In the genomic region with DNA sequence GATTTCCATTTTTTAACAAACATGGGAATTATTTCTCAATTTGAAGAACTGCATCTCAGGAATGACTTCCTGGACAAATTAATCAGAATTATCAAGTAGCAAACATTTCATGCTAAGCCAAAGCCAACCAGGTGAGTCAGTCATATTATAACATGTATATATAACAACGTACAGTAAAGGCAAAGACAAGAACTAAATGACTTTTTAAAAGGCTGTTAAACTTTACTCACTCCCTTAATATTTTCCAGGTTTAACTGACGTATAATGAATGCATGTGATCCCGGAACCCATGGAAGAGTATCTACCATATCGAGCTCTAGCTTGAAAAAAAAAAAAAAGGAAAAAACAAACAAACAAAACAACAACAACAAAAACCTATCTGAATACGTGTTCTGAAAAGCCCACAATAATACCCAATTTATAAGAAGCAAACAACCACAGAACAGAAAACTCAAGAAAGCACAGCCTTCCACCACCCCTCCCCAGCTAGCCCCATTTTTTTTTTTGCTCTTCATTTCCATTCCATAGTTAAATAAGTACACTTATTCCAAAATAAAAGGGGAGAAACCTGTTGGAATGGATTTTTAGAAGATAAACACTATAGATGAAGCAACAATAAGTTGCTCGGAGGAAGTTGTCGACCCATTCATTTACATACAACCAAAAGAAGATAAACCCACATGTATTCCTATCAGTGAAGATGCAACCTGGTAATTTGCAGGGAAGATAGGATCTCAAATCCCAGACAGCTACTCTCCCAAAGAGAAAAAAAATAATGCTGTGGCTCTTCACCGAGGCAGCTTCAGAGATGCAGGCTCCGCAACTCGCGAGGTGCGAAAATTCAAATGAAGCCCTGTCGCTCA, we compare ENCODE assay signal across 8 cellular contexts. TPM values are rescaled to one million over a fixed set of nuclear protein-coding genes. Genes with fewer than 3 reads are reported as not detected.
DNase-seq lines count a peak whose midpoint lies in the region; ATAC-seq and TF ChIP-seq lines count a peak whose summit lies in the region.

No MANE protein-coding gene starts in this region.

- H3K4me1 Mint-ChIP-seq in activated CD4-positive, alpha-beta T cell treated with anti-CD3 and anti-CD28 coated beads, Interleukin-2, amount 10 ng/mL, durations not matched to agents 7 days and 5 days: peaks cover 30% of the 10 kb centered on the region

- no peak for DNase-seq in activated CD4-positive, alpha-beta T cell treated with anti-CD3 and anti-CD28 coated beads, Interleukin-2, amount 10 ng/mL, durations not matched to agents 7 days and 5 days
- DNase-seq in activated CD4-positive, alpha-beta T cell treated with anti-CD3 and anti-CD28 coated beads for 1 hour: no peak
- DNase-seq in fibroblast of mammary gland (ENCODE audit: low read depth) (peak; percentile 33), sigmoid colon (no peak), NCI-H1436 treated with DMSO at 0.1 percent for 48 hours (lab: John Stamatoyannopoulos, UW) (no peak), A172 (ENCODE audit: low spot score) (no peak), anterior cingulate cortex (lab: John Stamatoyannopoulos, UW) (no peak)

- peak; percentile 50 for ATAC-seq in SK-N-SH treated with all-trans-retinoic acid at 6 μM for 48 hours

- TF ChIP-seq CTCF in fibroblast of mammary gland (conservative IDR thresholded peaks at IDR 0.05; ENCODE audit: control insufficient read depth, insufficient read depth, low read depth, low read length) (no peak), sigmoid colon (IDR thresholded peaks at IDR 0.05) (no peak)

- H3K4me3 Mint-ChIP-seq in activated CD4-positive, alpha-beta T cell treated with anti-CD3 and anti-CD28 coated beads, Interleukin-2, amount 10 ng/mL, durations not matched to agents 7 days and 5 days: peak overlapping the region; percentile 91

- peaks cover 10% of the 10 kb centered on the region for H3K36me3 Mint-ChIP-seq in activated CD4-positive, alpha-beta T cell treated with anti-CD3 and anti-CD28 coated beads, Interleukin-2, amount 10 ng/mL, durations not matched to agents 7 days and 5 days (ENCODE audit: low read depth)

- H3K36me3 ChIP-seq in sigmoid colon: no peaks in the 10 kb centered on the region

- intact Hi-C loops in sigmoid colon (cut with DNase I): no loop called here

- TF ChIP-seq EP300 in sigmoid colon (IDR thresholded peaks at IDR 0.05): no peak

- POLR2A ChIA-PET in activated CD4-positive, alpha-beta T cell treated with anti-CD3 and anti-CD28 coated beads, Interleukin-2, amount 10 ng/mL, durations not matched to agents 7 days and 5 days (lab: Charles Lee): no interaction called here

- 1 to 4% methylated on average over 13 of the region's 13 CpGs for WGBS in sigmoid colon, 2 donors

- H3K27ac Mint-ChIP-seq in activated CD4-positive, alpha-beta T cell treated with anti-CD3 and anti-CD28 coated beads, Interleukin-2, amount 10 ng/mL, durations not matched to agents 7 days and 5 days: peak overlapping the region; percentile 99

- H3K4me1 ChIP-seq in sigmoid colon: peaks cover 3 to 30% (median 21%) of the 10 kb centered on the region in 4 donors

- H3K27me3 ChIP-seq in sigmoid colon: no peaks in the 10 kb centered on the region

- no peaks in the 10 kb centered on the region for H3K27me3 Mint-ChIP-seq in activated CD4-positive, alpha-beta T cell treated with anti-CD3 and anti-CD28 coated beads, Interleukin-2, amount 10 ng/mL, durations not matched to agents 7 days and 5 days

- CTCF ChIA-PET in activated CD4-positive, alpha-beta T cell treated with anti-CD3 and anti-CD28 coated beads, Interleukin-2, amount 10 ng/mL, durations not matched to agents 7 days and 5 days (lab: Charles Lee): interaction anchor here (0.6 to 1.0 kb wide), 2 partner anchors 74 to 1820 kb away, joined by 3 read pairs; partner anchors contain the start of genes ARMC10 and FBXL13

- no peaks in the 10 kb centered on the region for H3K9me3 ChIP-seq in sigmoid colon

- no peak for TF ChIP-seq POLR2A in sigmoid colon (IDR thresholded peaks at IDR 0.05)

- peak overlapping the region; percentile 91 to 98 (median 94) for H3K27ac ChIP-seq in sigmoid colon

- H3K4me3 ChIP-seq in fibroblast of mammary gland (ENCODE audit: control insufficient read depth, low read depth, low read length) (peak overlapping the region; percentile 72), sigmoid colon (peak overlapping the region; percentile 66 to 79 (median 72))

- H3K9me3 Mint-ChIP-seq in activated CD4-positive, alpha-beta T cell treated with anti-CD3 and anti-CD28 coated beads, Interleukin-2, amount 10 ng/mL, durations not matched to agents 7 days and 5 days: peaks cover 8% of the 10 kb centered on the region

TF ChIP-seq in SK-N-SH treated with all-trans-retinoic acid at 6 μM for 48 hours, 23 proteins besides CTCF, POLR2A, EP300 and RAD21:
- TF ChIP-seq ISL1 (CRISPR knock-in tag; IDR thresholded peaks at IDR 0.05) (0 out of 2 replicates have a peak, but pooled peaks have one; percentile 4), TCF4 (CRISPR knock-in tag; IDR thresholded peaks at IDR 0.05; ENCODE audit: borderline replicate concordance) (peak; percentile 51; the same call in 1 of the 2 replicates), ZFP3 (CRISPR knock-in tag; IDR thresholded peaks at IDR 0.05) (no peak)
TF ChIP-seq in SK-N-SH treated with all-trans-retinoic acid at 6 μM for 48 hours: peak in this region for 2.

RNA-seq across cellular contexts. Expression of gene NAPEPLD, which starts 0.5 kb away (rescaled TPM):
- total RNA-seq in activated CD4-positive, alpha-beta T cell treated with anti-CD3 and anti-CD28 coated beads, Interleukin-2, amount 10 ng/mL, durations not matched to agents 7 days and 5 days: 1 to 10 TPM; 7.2 to 7.4 TPM
- 10 to 100 TPM; 11.0 to 12.8 (median 11.8) TPM for total RNA-seq in sigmoid colon
- 10 to 100 TPM; 12.1 to 26.8 (median 21.6) TPM for polyA plus RNA-seq in sigmoid colon
- 4.6 and 12.4 TPM in 2 replicates for total RNA-seq in A172 (2014; rRNA removed; shearing (Covaris generic))
